1 cellular context compared by ENCODE assay signal in genomic region chr4:36081185-36081584, GRCh38.
A peak's percentile ranks its signal among the peaks of the same experiment; 100 is the strongest.
TF ChIP-seq lines count a peak whose summit lies in the region.

No MANE protein-coding gene starts in this region.

TF ChIP-seq in GM12878, 131 proteins besides CTCF, POLR2A, EP300 and RAD21 (continued from another document):
- TF ChIP-seq E2F4 (IDR thresholded peaks at IDR 0.05; ENCODE audit: low read depth, low read length), result no peak
- no peak for TF ChIP-seq SIN3A (IDR thresholded peaks at IDR 0.05; ENCODE audit: low read depth, low read length)
- no peak for TF ChIP-seq ASH2L (IDR thresholded peaks at IDR 0.05; ENCODE audit: borderline replicate concordance, low read depth)
- TF ChIP-seq EED (IDR thresholded peaks at IDR 0.05; ENCODE audit: low read depth), result peak; percentile 59
- TF ChIP-seq TAF1 (IDR thresholded peaks at IDR 0.05; ENCODE audit: borderline replicate concordance, low read depth, low read length), result no peak
- no peak for TF ChIP-seq NRF1 (conservative IDR thresholded peaks at IDR 0.05; ENCODE audit: low read depth, low read length)
- no peak for TF ChIP-seq YY1 (IDR thresholded peaks at IDR 0.05; ENCODE audit: low read depth, low read length)
